Comparison of ENCODE assay signal across 12 cellular contexts in the genomic region with DNA sequence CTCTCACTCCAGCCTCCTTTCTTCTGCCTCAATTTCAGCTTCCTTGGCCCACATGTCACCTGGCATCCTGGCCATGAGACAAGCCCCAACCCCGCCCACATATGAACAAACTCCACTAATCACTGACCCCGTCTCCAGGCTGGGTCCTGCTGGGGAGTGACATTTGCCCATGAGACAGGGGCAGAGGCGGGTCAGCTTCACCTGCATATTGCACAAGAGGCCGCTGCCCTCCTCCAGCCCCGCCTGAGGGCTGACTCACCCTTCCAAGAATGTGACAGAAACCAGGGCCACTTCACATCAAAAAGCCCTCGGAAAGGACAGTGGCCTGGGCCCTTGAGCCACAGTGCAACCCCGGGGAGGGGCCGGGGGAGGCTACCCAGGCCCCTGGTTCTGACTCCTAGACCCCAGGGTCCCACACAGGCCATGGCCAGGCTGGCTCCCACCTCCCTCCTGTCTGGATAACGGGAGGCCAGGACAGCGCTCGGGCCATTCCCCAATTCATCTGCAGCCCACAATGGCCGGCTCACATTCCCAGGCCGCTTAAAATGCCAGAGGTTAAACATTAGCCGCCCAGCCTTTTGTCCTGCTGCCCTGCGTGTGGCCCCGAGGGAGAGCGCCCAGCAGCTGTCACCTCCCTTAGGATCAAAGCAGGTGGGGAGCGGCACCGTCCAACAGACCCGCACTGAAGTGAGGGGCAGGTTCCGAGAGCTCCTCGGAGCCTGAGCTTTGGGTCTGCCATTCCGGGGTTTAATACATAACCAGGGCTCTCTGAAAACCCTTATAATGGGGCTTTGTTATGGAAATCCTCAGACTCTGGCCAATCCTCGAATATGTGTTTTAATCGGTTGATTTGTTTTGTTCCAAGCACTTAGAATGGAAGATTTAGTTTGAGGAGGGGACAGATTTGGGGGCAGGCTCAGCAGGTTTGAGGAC. TPM values are rescaled to one million over a fixed set of nuclear protein-coding genes. Genes with fewer than 3 reads are reported as not detected.
DNase-seq lines count a peak whose midpoint lies in the region; ATAC-seq and TF ChIP-seq lines count a peak whose summit lies in the region.
"Had no signal": no experiment of that assay in that cellular context is flagged by ENCODE, and none has a peak within 500 bp of the region (broad histone marks: within the 10 kb centered on the region; RNA-seq: fewer than 3 reads in every experiment).

No MANE protein-coding gene starts in this region.

- CTCF ChIA-PET in Calu3 (lab: Charles Lee) = interaction anchor here (0.7 to 4.2 kb wide), 3 partner anchors 10 to 186 kb away, joined by 3 to 37 read pairs (median 13); no protein-coding TSS in a partner anchor
- CTCF ChIA-PET in OCI-LY7 (lab: Charles Lee; ENCODE audit: unreplicated experiment) = no interaction called here
- CTCF ChIA-PET in A673 (lab: Charles Lee) = no interaction called here

- H3K9me3 Mint-ChIP-seq in Calu3 (ENCODE audit: low read depth, unreplicated experiment) (peaks cover 8% of the 10 kb centered on the region), nephron (peaks cover 9% of the 10 kb centered on the region)

- TF ChIP-seq CTCF in Calu3 (IDR thresholded peaks at IDR 0.05; ENCODE audit: unreplicated experiment) = no peak
- TF ChIP-seq CTCF in nephron (IDR thresholded peaks at IDR 0.05; ENCODE audit: unreplicated experiment in 3 of 3) = no peak
- no peak for TF ChIP-seq CTCF in OCI-LY7 (conservative IDR thresholded peaks at IDR 0.05; ENCODE audit: low read length)
- no peak for TF ChIP-seq CTCF in A673 (conservative IDR thresholded peaks at IDR 0.05; ENCODE audit: low read depth, low read length)

- peaks cover 75% of the 10 kb centered on the region for H3K4me1 Mint-ChIP-seq in Calu3 (ENCODE audit: low read depth, unreplicated experiment)
- H3K4me1 Mint-ChIP-seq in nephron = peaks cover 38% of the 10 kb centered on the region

- H3K27ac ChIP-seq in OCI-LY7 (ENCODE audit: low read depth, low read length, poor library complexity, severe bottlenecking) (no peak overlapping the region), A673 (ENCODE audit: low read depth, low read length, poor library complexity, severe bottlenecking) (no peak overlapping the region)

- no peak overlapping the region for H3K4me2 ChIP-seq in OCI-LY7 (ENCODE audit: low read length)

- H3K9me3 ChIP-seq in OCI-LY7 (ENCODE audit: low read length) (no peaks in the 10 kb centered on the region), A673 (ENCODE audit: low read depth, low read length, poor library complexity, severe bottlenecking) (no peaks in the 10 kb centered on the region)

- no peaks in the 10 kb centered on the region for H3K79me2 ChIP-seq in OCI-LY7 (ENCODE audit: insufficient read depth, low read depth, low read length)

- H3K4me3 ChIP-seq in OCI-LY7 (ENCODE audit: low read depth, low read length, poor library complexity, severe bottlenecking) (no peak overlapping the region), A673 (ENCODE audit: low read depth, low read length, poor library complexity, severe bottlenecking) (no peak overlapping the region)

- DNase-seq in Calu3 (peak; percentile 94), MV-4-11 (lab: John Stamatoyannopoulos, UW) (peak; percentile 30), OCI-LY7 (ENCODE audit: low spot score) (no peak), A673 (ENCODE audit: low spot score) (no peak), NAMALWA (ENCODE audit: low spot score) (no peak)
- DNase-seq: activated CD8-positive, alpha-beta T cell treated with anti-CD3 and anti-CD28 coated beads, Interleukin-2, amount 10 ng/mL, durations not matched to agents 7 days and 5 days; hippocampal formation; NCI-H524 had no signal

- no peaks in the 10 kb centered on the region for H3K27me3 ChIP-seq in A673 (replicated peaks; ENCODE audit: insufficient read depth, low read depth, low read length, poor library complexity)

- H3K9me2 ChIP-seq in OCI-LY7 (ENCODE audit: insufficient read depth, low read length) = no peaks in the 10 kb centered on the region

- H3K36me3 ChIP-seq in OCI-LY7 (ENCODE audit: insufficient read depth, low read length) (no peaks in the 10 kb centered on the region), A673 (ENCODE audit: insufficient read depth, low read length, poor library complexity, severe bottlenecking) (no peaks in the 10 kb centered on the region)

- POLR2A ChIA-PET in OCI-LY7 (lab: Charles Lee) = no interaction called here
- POLR2A ChIA-PET in A673 (lab: Charles Lee; ENCODE audit: low non-redundant PET) = no interaction called here

- H3K27ac Mint-ChIP-seq in Calu3 (ENCODE audit: unreplicated experiment) = peak overlapping the region; percentile 89
- H3K27ac Mint-ChIP-seq in nephron = peak overlapping the region; percentile 84 to 90 (median 88)
- H3K27ac Mint-ChIP-seq: activated CD8-positive, alpha-beta T cell treated with anti-CD3 and anti-CD28 coated beads, Interleukin-2, amount 10 ng/mL, durations not matched to agents 7 days and 5 days had no signal

- BruUV-seq in Calu3 (replicated peaks; lab: Mats Ljungman, UMichigan) (no TSS peak), OCI-LY7 (replicated peaks; lab: Mats Ljungman, UMichigan) (no TSS peak), A673 (replicated peaks; lab: Mats Ljungman, UMichigan) (no TSS peak)

- peaks cover 67% of the 10 kb centered on the region for H3K36me3 Mint-ChIP-seq in Calu3 (ENCODE audit: insufficient read depth, unreplicated experiment)
- H3K36me3 Mint-ChIP-seq in nephron (ENCODE audit: low read depth) = peaks cover 27% of the 10 kb centered on the region

- intact Hi-C loops in Calu3 (cut with micrococcal nuclease; ENCODE audit: unreplicated experiment) (no loop called here), OCI-LY7 (cut with micrococcal nuclease; ENCODE audit: unreplicated experiment) (no loop called here), A673 (cut with micrococcal nuclease; ENCODE audit: unreplicated experiment) (no loop called here)

- peak overlapping the region; percentile 47 for H3K4me3 Mint-ChIP-seq in Calu3 (ENCODE audit: low read depth, unreplicated experiment)
- peak overlapping the region in 2 of 3 experiments; percentile 3 to 43 for H3K4me3 Mint-ChIP-seq in nephron
- H3K4me3 Mint-ChIP-seq: activated CD8-positive, alpha-beta T cell treated with anti-CD3 and anti-CD28 coated beads, Interleukin-2, amount 10 ng/mL, durations not matched to agents 7 days and 5 days; central memory CD8-positive, alpha-beta T cell had no signal

- no peaks in the 10 kb centered on the region for H3K4me1 ChIP-seq in OCI-LY7 (ENCODE audit: insufficient read depth, low read length, poor library complexity, severe bottlenecking)
- no peaks in the 10 kb centered on the region for H3K4me1 ChIP-seq in A673 (ENCODE audit: insufficient read depth, low read length, poor library complexity, severe bottlenecking)

- H2AFZ ChIP-seq in OCI-LY7 (ENCODE audit: low read length) = no peak overlapping the region

- no peaks in the 10 kb centered on the region for H4K20me1 ChIP-seq in OCI-LY7 (ENCODE audit: insufficient read depth, low read length)

- H3K27me3 Mint-ChIP-seq in Calu3 (ENCODE audit: unreplicated experiment) (no peaks in the 10 kb centered on the region), nephron (ENCODE audit: low read depth) (peaks cover 17% of the 10 kb centered on the region)
- H3K27me3 Mint-ChIP-seq: central memory CD8-positive, alpha-beta T cell had no signal

- peak; percentile 69 for ATAC-seq in esophagus mucosa
- no peak for ATAC-seq in GM18868 (IDR thresholded peaks at IDR 0.05; ENCODE audit: unreplicated experiment)
- ATAC-seq: activated CD8-positive, alpha-beta T cell treated with anti-CD3 and anti-CD28 coated beads, Interleukin-2, amount 10 ng/mL, durations not matched to agents 7 days and 5 days had no signal

RNA-seq across cellular contexts. Expression of a gene that starts 42.3 kb away (rescaled TPM):
- total RNA-seq in Calu3 (2022) = 74.8 and 79.6 TPM in 2 replicates
- total RNA-seq in esophagus mucosa = 19.8 TPM
- total RNA-seq in OCI-LY7 (2014; rRNA removed; shearing (Covaris generic)) = 73.6 and 88.2 TPM in 2 replicates
- 109 and 121 TPM in 2 replicates for total RNA-seq in OCI-LY7 (2022)
- 83.0 and 90.1 TPM in 2 replicates for total RNA-seq in A673 (2021)

Comparison
In these comparisons a context has a peak if more than half of its experiments do, and no peak if none do; other contexts are left out.
1. DNase-seq: peak in Calu3 (single experiment) and MV-4-11 (single experiment); none in OCI-LY7 (single experiment), A673 (single experiment) and NAMALWA (single experiment).